In genomic region chr19:18684642-18684993, GRCh38 we compare ENCODE assay signal across 10 cellular contexts. TPM values are rescaled to one million over a fixed set of nuclear protein-coding genes. Genes with fewer than 3 reads are reported as not detected.
DNase-seq lines count a peak whose midpoint lies in the region; ATAC-seq and TF ChIP-seq lines count a peak whose summit lies in the region.
"Had no signal": no experiment of that assay in that cellular context is flagged by ENCODE, and none has a peak within 500 bp of the region (broad histone marks: within the 10 kb centered on the region; RNA-seq: fewer than 3 reads in every experiment).

No MANE protein-coding gene starts in this region.

- peak overlapping the region in 1 of 2 donors; percentile 68 for H3K4me3 ChIP-seq in muscle layer of colon (ENCODE audit: low read depth in 1 of 2, low read length in 2 of 2)
- H3K4me3 ChIP-seq in upper lobe of right lung: peak overlapping the region; percentile 61
- H3K4me3 ChIP-seq in heart left ventricle: peak overlapping the region in 5 of 12 donors; percentile 54 to 75 (median 68)

- ATAC-seq in upper lobe of right lung (no peak), GM18873 (IDR thresholded peaks at IDR 0.05; ENCODE audit: low FRiP score, unreplicated experiment) (no peak), heart left ventricle (no peak)

- peak overlapping the region; percentile 19 for H3K27ac ChIP-seq in muscle layer of colon (ENCODE audit: low read depth, low read length)
- H3K27ac ChIP-seq in upper lobe of right lung: no peak overlapping the region
- H3K27ac ChIP-seq in heart left ventricle: no peak overlapping the region

- H3K27me3 Mint-ChIP-seq in activated naive CD4-positive, alpha-beta T cell treated with anti-CD3 and anti-CD28 coated beads, Interleukin-2, amount 50 U/mL, for 24 hours: no peaks in the 10 kb centered on the region
- H3K27me3 Mint-ChIP-seq in activated naive CD8-positive, alpha-beta T cell treated with anti-CD3 and anti-CD28 coated beads for 36 hours: no peaks in the 10 kb centered on the region

- H3K27me3 ChIP-seq in muscle layer of colon (ENCODE audit: control insufficient read depth in 1 of 2, insufficient read depth in 2 of 2, low read length in 2 of 2) (no peaks in the 10 kb centered on the region), upper lobe of right lung (no peaks in the 10 kb centered on the region), heart left ventricle (no peaks in the 10 kb centered on the region)

- H3K27ac Mint-ChIP-seq in activated naive CD4-positive, alpha-beta T cell treated with anti-CD3 and anti-CD28 coated beads, Interleukin-2, amount 50 U/mL, for 24 hours: no peak overlapping the region
- no peak overlapping the region for H3K27ac Mint-ChIP-seq in activated naive CD8-positive, alpha-beta T cell treated with anti-CD3 and anti-CD28 coated beads for 36 hours

- 94 to 100% (median 97%) methylated on average over 3 of the region's 3 CpGs for WGBS in heart left ventricle, 4 donors

- no peak for DNase-seq in activated naive CD4-positive, alpha-beta T cell treated with Interleukin-2 at 50 U/mL for 16 hours
- DNase-seq in activated naive CD8-positive, alpha-beta T cell treated with anti-CD3 and anti-CD28 coated beads for 36 hours: no peak
- no peak for DNase-seq in upper lobe of right lung
- DNase-seq in head of caudate nucleus: no peak
- no peak for DNase-seq in heart left ventricle
- DNase-seq: COR-L47, NCI-H69 had no signal

- H3K9me3 ChIP-seq in muscle layer of colon (ENCODE audit: low read length) (no peaks in the 10 kb centered on the region), upper lobe of right lung (no peaks in the 10 kb centered on the region), heart left ventricle (no peaks in the 10 kb centered on the region)

- no peaks in the 10 kb centered on the region for H3K36me3 ChIP-seq in muscle layer of colon (ENCODE audit: insufficient read depth, low read length)
- H3K36me3 ChIP-seq in upper lobe of right lung: no peaks in the 10 kb centered on the region
- H3K36me3 ChIP-seq in heart left ventricle: no peaks in the 10 kb centered on the region

- intact Hi-C loops in upper lobe of right lung (cut with DNase I): no loop called here
- intact Hi-C loops in head of caudate nucleus (cut with DNase I): no loop called here
- intact Hi-C loops in heart left ventricle (cut with DNase I): loop anchor here in 8 of 10 donors (5.0 to 10.0 kb wide), 6 partner anchors 47 to 220 kb away; partner anchors contain the start of genes UPF1 (in 3 of the 8) and KLHL26 (in 2 of the 8)

- H3K4me1 ChIP-seq in muscle layer of colon (ENCODE audit: insufficient read depth, low read length) (peaks cover 16% of the 10 kb centered on the region), upper lobe of right lung (peaks cover 16% of the 10 kb centered on the region), heart left ventricle (peaks cover 4 to 24% (median 11%) of the 10 kb centered on the region in 12 donors)

- peak overlapping the region; percentile 63 for H3K4me3 Mint-ChIP-seq in activated naive CD4-positive, alpha-beta T cell treated with anti-CD3 and anti-CD28 coated beads, Interleukin-2, amount 50 U/mL, for 24 hours
- H3K4me3 Mint-ChIP-seq in activated naive CD8-positive, alpha-beta T cell treated with anti-CD3 and anti-CD28 coated beads for 36 hours: peak overlapping the region; percentile 42

- peaks cover 32% of the 10 kb centered on the region for H3K4me1 Mint-ChIP-seq in activated naive CD4-positive, alpha-beta T cell treated with anti-CD3 and anti-CD28 coated beads, Interleukin-2, amount 50 U/mL, for 24 hours
- peaks cover 21% of the 10 kb centered on the region for H3K4me1 Mint-ChIP-seq in activated naive CD8-positive, alpha-beta T cell treated with anti-CD3 and anti-CD28 coated beads for 36 hours

- H3K9me3 Mint-ChIP-seq in activated naive CD4-positive, alpha-beta T cell treated with anti-CD3 and anti-CD28 coated beads, Interleukin-2, amount 50 U/mL, for 24 hours: no peaks in the 10 kb centered on the region
- no peaks in the 10 kb centered on the region for H3K9me3 Mint-ChIP-seq in activated naive CD8-positive, alpha-beta T cell treated with anti-CD3 and anti-CD28 coated beads for 36 hours

- TF ChIP-seq CTCF in upper lobe of right lung (IDR thresholded peaks at IDR 0.05) (no peak), heart left ventricle (IDR thresholded peaks at IDR 0.05) (no peak)

- no peaks in the 10 kb centered on the region for H3K36me3 Mint-ChIP-seq in activated naive CD4-positive, alpha-beta T cell treated with anti-CD3 and anti-CD28 coated beads, Interleukin-2, amount 50 U/mL, for 24 hours
- H3K36me3 Mint-ChIP-seq in activated naive CD8-positive, alpha-beta T cell treated with anti-CD3 and anti-CD28 coated beads for 36 hours: no peaks in the 10 kb centered on the region

- H3K9ac ChIP-seq in muscle layer of colon (ENCODE audit: low read length): no peak overlapping the region

- no peak for TF ChIP-seq POLR2A in heart left ventricle (IDR thresholded peaks at IDR 0.05)

RNA-seq across cellular contexts. Expression of gene CRTC1, which starts 1.1 kb away (rescaled TPM):
- total RNA-seq in activated naive CD8-positive, alpha-beta T cell treated with anti-CD3 and anti-CD28 coated beads for 36 hours: 1 to 10 TPM; 5.1 TPM
- total RNA-seq in upper lobe of right lung: 13.8 TPM
- 10 to 100 TPM in 2 of 9 donors, 1 to 10 TPM in 7; 3.8 to 10.2 (median 8.2) TPM for total RNA-seq in heart left ventricle
- polyA plus RNA-seq in heart left ventricle: 1 to 10 TPM; 4.4 to 6.4 TPM

RNA-seq across cellular contexts. Expression of gene KLHL26, which starts 47.8 kb away (rescaled TPM):
- 10 to 100 TPM; 15.8 to 16.1 TPM for total RNA-seq in activated naive CD8-positive, alpha-beta T cell treated with anti-CD3 and anti-CD28 coated beads for 36 hours
- 11.8 TPM for total RNA-seq in upper lobe of right lung
- total RNA-seq in heart left ventricle: 10 to 100 TPM in 1 of 9 donors, 1 to 10 TPM in 8; 4.6 to 11.4 (median 6.8) TPM
- 1 to 10 TPM; 2.8 to 4.9 TPM for polyA plus RNA-seq in heart left ventricle

Comparison
In these comparisons a context has a peak if more than half of its experiments do, and no peak if none do; other contexts are left out.
1. intact Hi-C loops: an anchor here in heart left ventricle (5.0 to 10.0 kb wide); none called in upper lobe of right lung and head of caudate nucleus.